ENCODE assay signal across 1 cellular context in the genomic region with DNA sequence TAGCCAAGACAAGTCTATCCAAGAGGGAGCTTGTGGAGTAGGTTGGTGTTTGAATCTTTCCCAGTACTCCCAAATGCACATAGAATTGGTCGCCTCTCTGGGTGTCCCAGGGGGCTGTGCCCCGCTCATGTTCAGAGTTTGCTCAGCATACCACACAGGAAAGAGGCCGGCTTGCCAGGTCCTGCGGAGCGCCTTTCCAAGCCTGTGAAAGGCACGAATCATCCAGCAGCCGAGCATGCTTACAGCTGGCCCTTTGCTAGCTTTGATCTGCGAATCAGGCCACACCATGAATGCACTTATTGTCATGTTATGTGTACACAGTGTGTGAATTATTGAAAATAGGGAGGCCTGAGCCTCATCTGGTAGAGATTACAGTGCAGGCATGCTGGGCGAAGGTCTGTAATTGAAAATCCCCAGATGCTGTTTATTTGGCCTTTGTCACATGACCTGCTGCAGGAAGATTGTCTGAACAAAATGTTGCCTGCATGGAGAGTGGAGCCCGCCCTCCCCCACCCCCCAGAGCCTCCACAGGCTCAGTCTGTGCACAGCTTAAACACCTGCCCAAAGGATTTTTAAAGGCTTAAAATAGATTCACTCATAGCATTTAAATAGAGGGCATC.
TF ChIP-seq lines count a peak whose summit lies in the region.

No MANE protein-coding gene starts in this region.

TF ChIP-seq in WTC11, 78 proteins besides CTCF, POLR2A, EP300 and RAD21 (continued from another document):
- TF ChIP-seq, protein P1, sequence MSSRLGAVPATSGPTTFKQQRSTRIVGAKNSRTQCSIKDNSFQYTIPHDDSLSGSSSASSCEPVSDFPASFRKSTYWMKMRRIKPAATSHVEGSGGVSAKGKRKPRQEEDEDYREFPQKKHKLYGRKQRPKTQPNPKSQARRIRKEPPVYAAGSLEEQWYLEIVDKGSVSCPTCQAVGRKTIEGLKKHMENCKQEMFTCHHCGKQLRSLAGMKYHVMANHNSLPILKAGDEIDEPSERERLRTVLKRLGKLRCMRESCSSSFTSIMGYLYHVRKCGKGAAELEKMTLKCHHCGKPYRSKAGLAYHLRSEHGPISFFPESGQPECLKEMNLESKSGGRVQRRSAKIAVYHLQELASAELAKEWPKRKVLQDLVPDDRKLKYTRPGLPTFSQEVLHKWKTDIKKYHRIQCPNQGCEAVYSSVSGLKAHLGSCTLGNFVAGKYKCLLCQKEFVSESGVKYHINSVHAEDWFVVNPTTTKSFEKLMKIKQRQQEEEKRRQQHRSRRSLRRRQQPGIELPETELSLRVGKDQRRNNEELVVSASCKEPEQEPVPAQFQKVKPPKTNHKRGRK (CRISPR knock-in tag; IDR thresholded peaks at IDR 0.05; ENCODE audit: borderline replicate concordance) = no peak
- no peak; the same call in 1 of the 2 replicates for TF ChIP-seq FOXK1 (CRISPR knock-in tag; IDR thresholded peaks at IDR 0.05)
- no peak for TF ChIP-seq OVOL2 (CRISPR knock-in tag; IDR thresholded peaks at IDR 0.05; ENCODE audit: borderline replicate concordance)
- TF ChIP-seq, protein P2, sequence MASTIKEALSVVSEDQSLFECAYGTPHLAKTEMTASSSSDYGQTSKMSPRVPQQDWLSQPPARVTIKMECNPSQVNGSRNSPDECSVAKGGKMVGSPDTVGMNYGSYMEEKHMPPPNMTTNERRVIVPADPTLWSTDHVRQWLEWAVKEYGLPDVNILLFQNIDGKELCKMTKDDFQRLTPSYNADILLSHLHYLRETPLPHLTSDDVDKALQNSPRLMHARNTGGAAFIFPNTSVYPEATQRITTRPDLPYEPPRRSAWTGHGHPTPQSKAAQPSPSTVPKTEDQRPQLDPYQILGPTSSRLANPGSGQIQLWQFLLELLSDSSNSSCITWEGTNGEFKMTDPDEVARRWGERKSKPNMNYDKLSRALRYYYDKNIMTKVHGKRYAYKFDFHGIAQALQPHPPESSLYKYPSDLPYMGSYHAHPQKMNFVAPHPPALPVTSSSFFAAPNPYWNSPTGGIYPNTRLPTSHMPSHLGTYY (CRISPR knock-in tag; IDR thresholded peaks at IDR 0.05) = no peak
- TF ChIP-seq, protein P3, sequence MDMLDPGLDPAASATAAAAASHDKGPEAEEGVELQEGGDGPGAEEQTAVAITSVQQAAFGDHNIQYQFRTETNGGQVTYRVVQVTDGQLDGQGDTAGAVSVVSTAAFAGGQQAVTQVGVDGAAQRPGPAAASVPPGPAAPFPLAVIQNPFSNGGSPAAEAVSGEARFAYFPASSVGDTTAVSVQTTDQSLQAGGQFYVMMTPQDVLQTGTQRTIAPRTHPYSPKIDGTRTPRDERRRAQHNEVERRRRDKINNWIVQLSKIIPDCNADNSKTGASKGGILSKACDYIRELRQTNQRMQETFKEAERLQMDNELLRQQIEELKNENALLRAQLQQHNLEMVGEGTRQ (CRISPR knock-in tag; IDR thresholded peaks at IDR 0.05) = peak; percentile 71; the same call in 1 of the 2 replicates
- TF ChIP-seq GABPB1 (CRISPR knock-in tag; IDR thresholded peaks at IDR 0.05) = 0 out of 2 replicates have a peak, but pooled peaks have one; percentile 48
- no peak for TF ChIP-seq EMX1 (CRISPR knock-in tag; IDR thresholded peaks at IDR 0.05)
